1 cellular context compared by ENCODE assay signal in genomic region chr12:14408208-14408607, GRCh38.
TF ChIP-seq lines count a peak whose summit lies in the region.

No MANE protein-coding gene starts in this region.

TF ChIP-seq in K562, 482 proteins besides CTCF, POLR2A, EP300 and RAD21 (continued from another document):
- TF ChIP-seq ZNF263 (CRISPR knock-in tag; IDR thresholded peaks at IDR 0.05; ENCODE audit: borderline replicate concordance) (no peak), EP400 (IDR thresholded peaks at IDR 0.05) (no peak), SRSF7 (optimal IDR thresholded peaks at IDR 0.05; ENCODE audit: low read depth, low read length) (no peak), ZNF316 (IDR thresholded peaks at IDR 0.05) (peak; percentile 73), ZBTB11 (CRISPR knock-in tag; IDR thresholded peaks at IDR 0.05) (no peak), MAFF (IDR thresholded peaks at IDR 0.05; ENCODE audit: low read length) (peak; percentile 26; the same call in 1 of the 2 replicates), HMG20B (CRISPR knock-in tag; IDR thresholded peaks at IDR 0.05) (no peak)
